In the genomic region with DNA sequence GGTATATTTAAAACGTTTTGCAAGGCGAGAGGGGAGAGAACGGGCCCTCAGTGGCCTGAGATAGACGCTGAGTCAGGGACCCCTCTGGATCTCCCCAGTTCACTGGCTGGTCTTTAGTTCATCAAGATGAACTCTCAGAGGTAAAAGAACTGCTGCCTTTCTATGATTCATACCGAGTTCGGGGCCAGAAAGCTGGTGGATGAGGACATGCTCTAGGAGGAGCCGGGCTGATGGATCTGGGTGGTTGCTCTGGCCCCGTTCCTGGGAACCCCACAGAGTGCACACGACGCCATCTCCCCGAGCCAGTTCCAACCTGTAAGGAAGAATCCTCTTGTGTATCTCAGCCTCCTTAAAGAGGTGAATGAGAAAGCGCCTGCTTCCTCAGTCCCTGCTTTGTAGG, we compare ENCODE assay signal across 24 cellular contexts.
"Had no signal": no experiment of that assay in that cellular context is flagged by ENCODE, and none has a peak within 500 bp of the region (broad histone marks: within the 10 kb centered on the region; RNA-seq: fewer than 3 reads in every experiment).

No MANE protein-coding gene starts in this region.

- H3K4me3 Mint-ChIP-seq: activated CD4-positive, alpha-beta T cell treated with anti-CD3 and anti-CD28 coated beads, Interleukin-2, amount 10 ng/mL, durations not matched to agents 7 days and 5 days; activated CD8-positive, alpha-beta T cell treated with anti-CD3 and anti-CD28 coated beads, Interleukin-2, amount 10 ng/mL, durations not matched to agents 7 days and 5 days; activated T-cell treated with anti-CD3 and anti-CD28 coated beads, Interleukin-2, amount 50 U/mL, for 24 hours; dendritic cell treated with granulocyte-macrophage colony-stimulating factor and Interleukin-4, amounts not matched to agents 40 ng/mL and 50 ng/mL, for 4 days; naive thymus-derived CD4-positive, alpha-beta T cell; T-cell had no signal

- H3K4me1 Mint-ChIP-seq: activated CD4-positive, alpha-beta T cell treated with anti-CD3 and anti-CD28 coated beads, Interleukin-2, amount 10 ng/mL, durations not matched to agents 7 days and 5 days had no signal

- H3K4me3 ChIP-seq: hepatocyte had no signal

- H3K27ac ChIP-seq: breast epithelium, hepatocyte, tibial artery, vagina had no signal

- H3K27me3 ChIP-seq: vagina had no signal

- H3K36me3 ChIP-seq: breast epithelium, tibial artery, vagina had no signal

- H3K79me2 ChIP-seq: hepatocyte had no signal

- H3K36me3 Mint-ChIP-seq: T-cell had no signal

- H3K4me1 ChIP-seq: breast epithelium, vagina had no signal

- ATAC-seq: activated CD4-positive, CD25-positive, alpha-beta regulatory T cell treated with anti-CD3 and anti-CD28 coated beads, Interleukin-2, amount 50 U/mL, for 24 hours; activated CD8-positive, alpha-beta T cell treated with anti-CD3 and anti-CD28 coated beads, Interleukin-2, amount 10 ng/mL, durations not matched to agents 7 days and 5 days; naive thymus-derived CD4-positive, alpha-beta T cell; SK-N-SH treated with all-trans-retinoic acid at 6 μM for 48 hours; T-cell had no signal

- DNase-seq: activated CD4-positive, alpha-beta T cell treated with anti-CD3 and anti-CD28 coated beads, Interleukin-2, amount 10 ng/mL, durations not matched to agents 7 days and 5 days; activated CD8-positive, alpha-beta T cell treated with anti-CD3 and anti-CD28 coated beads, Interleukin-2, amount 10 ng/mL, durations not matched to agents 7 days and 5 days; activated naive CD4-positive, alpha-beta T cell treated with Interleukin-2 at 50 U/mL for 16 hours; activated T-cell treated with anti-CD3 and anti-CD28 coated beads, Interleukin-2, amount 50 U/mL, for 24 hours; anterior cingulate cortex; cerebellar nuclear complex; effector CD8-positive, alpha-beta T cell; mesenchymal stem cell; naive thymus-derived CD4-positive, alpha-beta T cell; stimulated activated CD4-positive, alpha-beta T cell treated with anti-CD3 and anti-CD28 coated beads, Interleukin-12 subunit alpha, Interleukin-12 subunit beta, amount 100 ng/mL, for 4 hours; stimulated activated CD4-positive, alpha-beta T cell treated with anti-CD3 and anti-CD28 coated beads, Interleukin-1b, Interleukin-23, amount 100 ng/mL, for 48 hours; stimulated activated CD8-positive, alpha-beta memory T cell treated with anti-CD3 and anti-CD28 coated beads, Interleukin-4, amount 100 ng/mL, for 48 hours; stimulated activated naive CD4-positive, alpha-beta T cell treated with Interleukin-2 at 50 U/mL for 16 hours; substantia nigra; T-cell; T-helper 9 cell; tibial artery had no signal

- H3K9me3 ChIP-seq: tibial artery, vagina had no signal

- H3K27ac Mint-ChIP-seq: activated CD4-positive, alpha-beta T cell treated with anti-CD3 and anti-CD28 coated beads, Interleukin-2, amount 10 ng/mL, durations not matched to agents 7 days and 5 days; activated CD8-positive, alpha-beta T cell treated with anti-CD3 and anti-CD28 coated beads, Interleukin-2, amount 10 ng/mL, durations not matched to agents 7 days and 5 days; activated T-cell treated with anti-CD3 and anti-CD28 coated beads, Interleukin-2, amount 50 U/mL, for 24 hours; activated T-helper 2 cell treated with anti-CD3 and anti-CD28 coated beads, Interferon-gamma antibody, Interleukin-2, Interleukin-4, amounts not matched to agents 10 μg/mL and 5 μg/mL and 100 μg/mL, durations not matched to agents 14 hours and 24 hours and 36 hours; dendritic cell treated with granulocyte-macrophage colony-stimulating factor and Interleukin-4, amounts not matched to agents 40 ng/mL and 50 ng/mL, for 4 days; naive thymus-derived CD4-positive, alpha-beta T cell; T-cell had no signal

- H2AFZ ChIP-seq: hepatocyte had no signal

- H3K9me3 Mint-ChIP-seq: activated T-cell treated with anti-CD3 and anti-CD28 coated beads, Interleukin-2, amount 50 U/mL, for 24 hours; activated T-helper 2 cell treated with anti-CD3 and anti-CD28 coated beads, Interferon-gamma antibody, Interleukin-2, Interleukin-4, amounts not matched to agents 10 μg/mL and 5 μg/mL and 100 μg/mL, durations not matched to agents 14 hours and 24 hours and 36 hours had no signal
